9 cellular contexts compared by ENCODE assay signal in genomic region chr4:80492761-80493160, GRCh38.
DNase-seq lines count a peak whose midpoint lies in the region; ATAC-seq, FAIRE-seq and TF ChIP-seq lines count a peak whose summit lies in the region.
"Had no signal": no experiment of that assay in that cellular context is flagged by ENCODE, and none has a peak within 500 bp of the region (broad histone marks: within the 10 kb centered on the region; RNA-seq: fewer than 3 reads in every experiment).

No MANE protein-coding gene starts in this region.

- H3K9me2 ChIP-seq in hepatocyte (replicated peaks; ENCODE audit: insufficient read depth) = no peaks in the 10 kb centered on the region

- H3K79me2 ChIP-seq in hepatocyte = no peaks in the 10 kb centered on the region

- H3K27ac ChIP-seq in CD8-positive, alpha-beta memory T cell (ENCODE audit: low read depth, low read length) = no peak overlapping the region
- H3K27ac ChIP-seq in hepatocyte (no peak overlapping the region), tibial nerve (no peak overlapping the region)

- DNase-seq in CD8-positive, alpha-beta memory T cell = peak; percentile 2 to 76 (median 70)
- peak; percentile 86 for DNase-seq in activated CD4-positive, alpha-beta T cell treated with anti-CD3 and anti-CD28 coated beads, Interleukin-2, amount 10 ng/mL, durations not matched to agents 24 days and 14 days
- DNase-seq in hepatocyte (ENCODE audit: low spot score) (peak; percentile 31), tibial nerve (ENCODE audit: low spot score in 2 of 2) (no peak), frontal cortex (ENCODE audit: low spot score in 2 of 2) (no peak), NCI-H1092 (lab: John Stamatoyannopoulos, UW) (no peak)
- DNase-seq: NCI-H774 had no signal

- no peaks in the 10 kb centered on the region for H4K20me1 ChIP-seq in hepatocyte (ENCODE audit: insufficient read depth, poor library complexity, severe bottlenecking)

- no peak for FAIRE-seq in frontal cortex (lab: Jason Lieb, UNC)

- H3K4me2 ChIP-seq in hepatocyte = no peak overlapping the region

- H3K9me3 ChIP-seq in CD8-positive, alpha-beta memory T cell (ENCODE audit: low read length) = no peaks in the 10 kb centered on the region
- H3K9me3 ChIP-seq in hepatocyte (ENCODE audit: low read depth) (no peaks in the 10 kb centered on the region), tibial nerve (peaks cover 0 to 12% (median 0%) of the 10 kb centered on the region in 4 donors)

- no peak overlapping the region for H3K4me3 ChIP-seq in CD8-positive, alpha-beta memory T cell (ENCODE audit: low read length)
- H3K4me3 ChIP-seq in hepatocyte (no peak overlapping the region), tibial nerve (no peak overlapping the region)

- intact Hi-C loops in activated CD4-positive, alpha-beta T cell treated with anti-CD3 and anti-CD28 coated beads, Interleukin-2, amount 10 ng/mL, durations not matched to agents 24 days and 14 days (cut with micrococcal nuclease) = no loop called here

- H3K4me1 Mint-ChIP-seq in CD8-positive, alpha-beta memory T cell = peaks cover 50 to 63% (median 63%) of the 10 kb centered on the region in 3 donors
- H3K4me1 Mint-ChIP-seq in activated CD4-positive, alpha-beta T cell treated with anti-CD3 and anti-CD28 coated beads, Interleukin-2, amount 10 ng/mL, durations not matched to agents 24 days and 14 days = peaks cover 21% of the 10 kb centered on the region

- H3K27me3 Mint-ChIP-seq in CD8-positive, alpha-beta memory T cell = no peaks in the 10 kb centered on the region
- H3K27me3 Mint-ChIP-seq in activated CD4-positive, alpha-beta T cell treated with anti-CD3 and anti-CD28 coated beads, Interleukin-2, amount 10 ng/mL, durations not matched to agents 24 days and 14 days = no peaks in the 10 kb centered on the region

- H3K4me1 ChIP-seq in CD8-positive, alpha-beta memory T cell (ENCODE audit: insufficient read depth, low read length) = peaks cover 56% of the 10 kb centered on the region
- no peaks in the 10 kb centered on the region for H3K4me1 ChIP-seq in hepatocyte (ENCODE audit: insufficient read depth)
- H3K4me1 ChIP-seq in tibial nerve = peaks cover 0 to 4% (median 2%) of the 10 kb centered on the region in 4 donors

- no peaks in the 10 kb centered on the region for H3K27me3 ChIP-seq in CD8-positive, alpha-beta memory T cell (ENCODE audit: insufficient read depth, low read length, poor library complexity, severe bottlenecking)
- H3K27me3 ChIP-seq in hepatocyte (no peaks in the 10 kb centered on the region), tibial nerve (no peaks in the 10 kb centered on the region)

- peaks cover 0 to 43% (median 8%) of the 10 kb centered on the region in 3 donors for H3K36me3 Mint-ChIP-seq in CD8-positive, alpha-beta memory T cell
- no peaks in the 10 kb centered on the region for H3K36me3 Mint-ChIP-seq in activated CD4-positive, alpha-beta T cell treated with anti-CD3 and anti-CD28 coated beads, Interleukin-2, amount 10 ng/mL, durations not matched to agents 24 days and 14 days (ENCODE audit: low read depth)

- H3K27ac Mint-ChIP-seq in CD8-positive, alpha-beta memory T cell = peak overlapping the region; percentile 56 to 94 (median 84)
- no peak overlapping the region for H3K27ac Mint-ChIP-seq in activated CD4-positive, alpha-beta T cell treated with anti-CD3 and anti-CD28 coated beads, Interleukin-2, amount 10 ng/mL, durations not matched to agents 24 days and 14 days

- TF ChIP-seq CTCF in hepatocyte (IDR thresholded peaks at IDR 0.05; ENCODE audit: poor library complexity) (no peak), tibial nerve (IDR thresholded peaks at IDR 0.05) (no peak)

- peak overlapping the region; percentile 2 to 77 (median 64) for H3K4me3 Mint-ChIP-seq in CD8-positive, alpha-beta memory T cell
- H3K4me3 Mint-ChIP-seq in activated CD4-positive, alpha-beta T cell treated with anti-CD3 and anti-CD28 coated beads, Interleukin-2, amount 10 ng/mL, durations not matched to agents 24 days and 14 days = peak overlapping the region; percentile 19

- TF ChIP-seq POLR2A in tibial nerve (IDR thresholded peaks at IDR 0.05) = no peak

- no peak overlapping the region for H2AFZ ChIP-seq in hepatocyte

- 58% methylated on average over 1 of the region's 1 CpG for WGBS in hepatocyte (ENCODE audit: low lambda C conversion rate, missing lambda C conversion rate)
- 80 to 88% methylated on average over 1 of the region's 1 CpG for WGBS in tibial nerve, 2 donors

- POLR2A ChIA-PET in CD8-positive, alpha-beta memory T cell (lab: Charles Lee) = interaction anchor here (1.0 kb wide), 1 partner anchor 53 kb away, joined by 4 read pairs; no protein-coding TSS in a partner anchor

- TF ChIP-seq EP300 in tibial nerve (IDR thresholded peaks at IDR 0.05) = no peak

- CTCF ChIA-PET in CD8-positive, alpha-beta memory T cell (lab: Charles Lee) = interaction anchor here (1.0 to 2.2 kb wide), 2 partner anchors 12 to 32 kb away, joined by 3 to 5 read pairs; no protein-coding TSS in a partner anchor

- H3K36me3 ChIP-seq in CD8-positive, alpha-beta memory T cell (ENCODE audit: insufficient read depth, low read length) = no peaks in the 10 kb centered on the region
- H3K36me3 ChIP-seq in hepatocyte (replicated peaks; ENCODE audit: insufficient read depth, low read depth) (no peaks in the 10 kb centered on the region), tibial nerve (no peaks in the 10 kb centered on the region)

- ATAC-seq in HG03354 (IDR thresholded peaks at IDR 0.05; ENCODE audit: poor library complexity, severe bottlenecking, unreplicated experiment) (peak; percentile 60), HG02852 (IDR thresholded peaks at IDR 0.05; ENCODE audit: unreplicated experiment) (no peak)

- H3K9me3 Mint-ChIP-seq in CD8-positive, alpha-beta memory T cell = peaks cover 9 to 18% (median 11%) of the 10 kb centered on the region in 5 donors
- peaks cover 29% of the 10 kb centered on the region for H3K9me3 Mint-ChIP-seq in activated CD4-positive, alpha-beta T cell treated with anti-CD3 and anti-CD28 coated beads, Interleukin-2, amount 10 ng/mL, durations not matched to agents 24 days and 14 days

Comparison
In these comparisons a context has a peak if more than half of its experiments do, and no peak if none do; other contexts are left out.
1. DNase-seq: peak in CD8-positive, alpha-beta memory T cell (5 of 5), activated CD4-positive, alpha-beta T cell treated with anti-CD3 and anti-CD28 coated beads, Interleukin-2, amount 10 ng/mL, durations not matched to agents 24 days and 14 days (single experiment) and hepatocyte (single experiment); none in tibial nerve (0 of 2), frontal cortex (0 of 2) and NCI-H1092 (single experiment).